In the genomic region with DNA sequence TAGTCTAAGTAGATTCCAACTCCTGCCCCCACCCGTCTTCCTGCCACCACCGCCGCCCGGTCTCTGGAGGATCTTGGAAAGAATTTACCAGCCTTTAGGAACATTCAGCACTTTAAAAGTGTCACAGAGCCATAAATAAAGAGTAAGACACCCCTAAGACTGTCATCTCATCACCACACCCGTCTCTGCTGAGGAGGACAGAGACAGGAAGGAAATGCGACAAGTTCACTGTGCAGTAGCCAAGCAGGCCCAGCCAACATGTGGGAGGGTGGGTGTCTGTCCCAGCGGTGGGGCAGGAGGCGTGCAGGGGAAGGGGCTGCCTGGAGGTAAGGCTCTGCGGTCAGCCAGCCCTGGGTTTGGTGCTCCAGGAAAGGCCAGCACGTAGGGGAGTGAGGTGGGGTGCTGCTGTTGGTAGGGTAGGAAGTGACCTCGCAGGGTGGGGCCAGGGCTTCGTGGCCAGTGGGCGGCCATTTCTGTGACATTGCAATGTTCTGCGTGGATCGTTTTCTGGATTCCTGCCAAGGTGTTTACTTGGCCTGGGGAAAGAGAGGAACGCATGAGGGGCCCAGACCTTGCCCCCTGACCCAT, we compare ENCODE assay signal across 9 cellular contexts.
DNase-seq lines count a peak whose midpoint lies in the region; ATAC-seq and TF ChIP-seq lines count a peak whose summit lies in the region.
"Had no signal": no experiment of that assay in that cellular context is flagged by ENCODE, and none has a peak within 500 bp of the region (broad histone marks: within the 10 kb centered on the region; RNA-seq: fewer than 3 reads in every experiment).

No MANE protein-coding gene starts in this region.

- H4K20me1 ChIP-seq in Karpas-422 (ENCODE audit: insufficient read depth, low read depth, low read length) = peaks cover 20% of the 10 kb centered on the region; the same call in 1 of the 2 replicates

- peak overlapping the region; percentile 90 for H3K27ac Mint-ChIP-seq in activated naive CD4-positive, alpha-beta T cell treated with anti-CD3 and anti-CD28 coated beads, Interleukin-2, amount 10 ng/mL, durations not matched to agents 7 days and 5 days

- no peak overlapping the region for H3K27ac ChIP-seq in A673 (ENCODE audit: low read depth, low read length, poor library complexity, severe bottlenecking)
- peak overlapping the region; percentile 99 for H3K27ac ChIP-seq in Karpas-422 (ENCODE audit: low read length)
- H3K27ac ChIP-seq in breast epithelium = peak overlapping the region in 1 of 2 donors; percentile 33

- no peak overlapping the region for H3K4me3 ChIP-seq in A673 (ENCODE audit: low read depth, low read length, poor library complexity, severe bottlenecking)
- peak overlapping the region; percentile 79 for H3K4me3 ChIP-seq in Karpas-422 (ENCODE audit: low read length)
- no peak overlapping the region for H3K4me3 ChIP-seq in breast epithelium

- H3K36me3 Mint-ChIP-seq in activated naive CD4-positive, alpha-beta T cell treated with anti-CD3 and anti-CD28 coated beads, Interleukin-2, amount 10 ng/mL, durations not matched to agents 7 days and 5 days = peaks cover 5% of the 10 kb centered on the region

- no peak for TF ChIP-seq POLR2A in breast epithelium (IDR thresholded peaks at IDR 0.05)

- CTCF ChIA-PET in A673 (lab: Charles Lee) = interaction anchor here (0.6 kb wide), 1 partner anchor 125 kb away, joined by 3 read pairs; no protein-coding TSS in a partner anchor
- CTCF ChIA-PET in activated naive CD4-positive, alpha-beta T cell treated with anti-CD3 and anti-CD28 coated beads, Interleukin-2, amount 10 ng/mL, durations not matched to agents 7 days and 5 days (lab: Charles Lee) = interaction anchor here (1.0 to 6.9 kb wide), 6 partner anchors 15 to 398 kb away, joined by 4 to 64 read pairs (median 8); no protein-coding TSS in a partner anchor

- peaks cover 76% of the 10 kb centered on the region for H3K4me1 Mint-ChIP-seq in activated naive CD4-positive, alpha-beta T cell treated with anti-CD3 and anti-CD28 coated beads, Interleukin-2, amount 10 ng/mL, durations not matched to agents 7 days and 5 days

- no peaks in the 10 kb centered on the region for H3K36me3 ChIP-seq in A673 (ENCODE audit: insufficient read depth, low read length, poor library complexity, severe bottlenecking)
- H3K36me3 ChIP-seq in Karpas-422 (ENCODE audit: insufficient read depth, low read length) = peaks cover 31% of the 10 kb centered on the region
- H3K36me3 ChIP-seq in breast epithelium = no peaks in the 10 kb centered on the region

- no peaks in the 10 kb centered on the region for H3K9me2 ChIP-seq in Karpas-422 (replicated peaks; ENCODE audit: insufficient read depth, low read length)

- H3K4me3 Mint-ChIP-seq in activated naive CD4-positive, alpha-beta T cell treated with anti-CD3 and anti-CD28 coated beads, Interleukin-2, amount 10 ng/mL, durations not matched to agents 7 days and 5 days = peak overlapping the region; percentile 50

- H3K27me3 ChIP-seq in A673 (replicated peaks; ENCODE audit: insufficient read depth, low read depth, low read length, poor library complexity) = peaks cover 24% of the 10 kb centered on the region
- no peaks in the 10 kb centered on the region for H3K27me3 ChIP-seq in Karpas-422 (ENCODE audit: low read length)
- H3K27me3 ChIP-seq in breast epithelium = no peaks in the 10 kb centered on the region

- H3K9ac ChIP-seq in Karpas-422 (ENCODE audit: low read length) = peak overlapping the region; percentile 89

- H3K9me3 Mint-ChIP-seq in activated naive CD4-positive, alpha-beta T cell treated with anti-CD3 and anti-CD28 coated beads, Interleukin-2, amount 10 ng/mL, durations not matched to agents 7 days and 5 days = no peaks in the 10 kb centered on the region

- intact Hi-C loops in A673 (cut with micrococcal nuclease; ENCODE audit: unreplicated experiment) (no loop called here), breast epithelium (cut with DNase I; ENCODE audit: low total_unique reads) (no loop called here)

- ATAC-seq in GM18498 (IDR thresholded peaks at IDR 0.05; ENCODE audit: unreplicated experiment) (no peak), HG03520 (IDR thresholded peaks at IDR 0.05; ENCODE audit: unreplicated experiment) (no peak)

- peak overlapping the region; percentile 88 for H3K4me2 ChIP-seq in Karpas-422 (ENCODE audit: low read depth, low read length, poor library complexity, severe bottlenecking)

- TF ChIP-seq CTCF in A673 (conservative IDR thresholded peaks at IDR 0.05; ENCODE audit: low read depth, low read length) (no peak), breast epithelium (IDR thresholded peaks at IDR 0.05) (no peak)

- no peaks in the 10 kb centered on the region for H3K9me3 ChIP-seq in A673 (ENCODE audit: low read depth, low read length, poor library complexity, severe bottlenecking)
- no peaks in the 10 kb centered on the region for H3K9me3 ChIP-seq in Karpas-422 (ENCODE audit: low read length)
- no peaks in the 10 kb centered on the region for H3K9me3 ChIP-seq in breast epithelium

- no TSS peak for BruUV-seq in A673 (replicated peaks; lab: Mats Ljungman, UMichigan)

- H3K4me1 ChIP-seq in A673 (ENCODE audit: insufficient read depth, low read length, poor library complexity, severe bottlenecking) (peaks cover 33% of the 10 kb centered on the region), Karpas-422 (ENCODE audit: low read length) (peaks cover 78% of the 10 kb centered on the region), breast epithelium (peaks cover 0 to 3% of the 10 kb centered on the region in 2 donors)

- no peaks in the 10 kb centered on the region for H3K27me3 Mint-ChIP-seq in activated naive CD4-positive, alpha-beta T cell treated with anti-CD3 and anti-CD28 coated beads, Interleukin-2, amount 10 ng/mL, durations not matched to agents 7 days and 5 days

- peaks cover 81% of the 10 kb centered on the region for H3K79me2 ChIP-seq in Karpas-422 (ENCODE audit: low read length)

- POLR2A ChIA-PET in A673 (lab: Charles Lee; ENCODE audit: low non-redundant PET) = no interaction called here

- H2AFZ ChIP-seq in Karpas-422 (ENCODE audit: low read length) = no peak overlapping the region

- peak; percentile 74 for DNase-seq in A673 (ENCODE audit: low spot score)
- DNase-seq in Karpas-422 = peak; percentile 84
- DNase-seq in activated naive CD4-positive, alpha-beta T cell treated with anti-CD3 and anti-CD28 coated beads, Interleukin-2, amount 10 ng/mL, durations not matched to agents 7 days and 5 days = peak; percentile 52
- DNase-seq in myocyte (ENCODE audit: low read depth) = peak; percentile 46
- no peak for DNase-seq in breast epithelium (ENCODE audit: low spot score in 2 of 2)
- no peak for DNase-seq in OCI-M2 (lab: John Stamatoyannopoulos, UW; ENCODE audit: unreplicated experiment)
- DNase-seq: NCI-H1048 had no signal

Comparison
In these comparisons a context has a peak if more than half of its experiments do, and no peak if none do; other contexts are left out.
1. DNase-seq: peak in A673 (single experiment), Karpas-422 (single experiment), activated naive CD4-positive, alpha-beta T cell treated with anti-CD3 and anti-CD28 coated beads, Interleukin-2, amount 10 ng/mL, durations not matched to agents 7 days and 5 days (single experiment) and myocyte (single experiment); none in breast epithelium (0 of 2) and OCI-M2 (single experiment).